ENCODE assay signal across 30 cellular contexts in the genomic region with DNA sequence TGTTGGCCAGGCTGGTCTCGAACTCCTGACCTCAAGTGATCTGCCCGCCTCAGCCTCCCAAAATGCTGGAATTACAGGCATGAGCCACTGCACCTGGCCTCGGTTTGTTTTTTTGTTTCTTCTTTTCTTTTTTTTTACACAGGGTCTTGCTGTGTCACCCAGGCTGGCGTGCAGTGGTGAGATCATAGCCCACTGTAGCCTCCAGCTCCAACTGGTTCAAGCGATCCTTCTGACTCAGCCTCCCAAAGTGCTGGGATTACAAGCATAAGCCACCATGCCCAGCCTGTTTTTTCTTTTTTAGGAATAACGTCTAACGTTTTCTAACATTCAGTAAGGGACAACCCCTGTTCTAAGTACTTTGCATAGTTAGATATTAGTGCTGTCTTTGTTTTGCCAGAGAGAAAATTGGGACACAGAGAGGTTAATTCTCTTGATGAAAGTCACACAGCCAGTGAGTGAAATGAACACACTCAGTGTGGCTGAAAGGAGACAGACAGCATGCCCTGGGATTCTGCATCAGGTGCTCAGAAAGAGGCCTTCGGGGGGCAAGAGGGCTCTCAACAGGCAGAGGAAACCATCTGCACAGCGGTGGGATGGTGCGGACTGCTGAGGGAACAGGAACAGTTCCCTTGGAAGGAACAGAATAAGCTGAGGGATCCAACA. TPM values are rescaled to one million over a fixed set of nuclear protein-coding genes. Genes with fewer than 3 reads are reported as not detected.
"Had no signal": no experiment of that assay in that cellular context is flagged by ENCODE, and none has a peak within 500 bp of the region (broad histone marks: within the 10 kb centered on the region; RNA-seq: fewer than 3 reads in every experiment).

No MANE protein-coding gene starts in this region.

- H3K4me3 Mint-ChIP-seq: activated CD4-positive, alpha-beta memory T cell treated with anti-CD3 and anti-CD28 coated beads, Interleukin-2, amount 10 ng/mL, durations not matched to agents 7 days and 5 days; activated CD4-positive, alpha-beta T cell treated with anti-CD3 and anti-CD28 coated beads, Interleukin-2, amount 10 ng/mL, durations not matched to agents 7 days and 5 days; activated naive CD8-positive, alpha-beta T cell treated with anti-CD3 and anti-CD28 coated beads, Interleukin-2, amount 10 ng/mL, durations not matched to agents 7 days and 5 days; activated T-cell treated with anti-CD3 and anti-CD28 coated beads, Interleukin-2, amount 50 U/mL, for 72 hours; T-helper 1 cell treated with Interleukin-12 subunit alpha and Interleukin-12 subunit beta and Interleukin-4 antibody, amounts not matched to agents 30 μg/mL and 1 μg/mL, for 36 hours; WTC11 had no signal

- H3K36me3 ChIP-seq: adrenal gland, breast epithelium, Peyer's patch had no signal

- H3K27ac ChIP-seq: adrenal gland, breast epithelium, Peyer's patch had no signal

- H3K9me3 ChIP-seq: adrenal gland, breast epithelium, MG63, Peyer's patch had no signal

- H3K27me3 ChIP-seq: adrenal gland, breast epithelium, MG63, Peyer's patch had no signal

- H3K27me3 Mint-ChIP-seq: activated CD4-positive, alpha-beta memory T cell treated with anti-CD3 and anti-CD28 coated beads, Interleukin-2, amount 10 ng/mL, durations not matched to agents 7 days and 5 days; activated CD4-positive, alpha-beta T cell treated with anti-CD3 and anti-CD28 coated beads, Interleukin-2, amount 10 ng/mL, durations not matched to agents 7 days and 5 days; activated naive CD8-positive, alpha-beta T cell treated with anti-CD3 and anti-CD28 coated beads, Interleukin-2, amount 10 ng/mL, durations not matched to agents 7 days and 5 days had no signal

- H3K27ac Mint-ChIP-seq: activated CD4-positive, alpha-beta memory T cell treated with anti-CD3 and anti-CD28 coated beads, Interleukin-2, amount 10 ng/mL, durations not matched to agents 7 days and 5 days; activated CD4-positive, alpha-beta T cell treated with anti-CD3 and anti-CD28 coated beads, Interleukin-2, amount 10 ng/mL, durations not matched to agents 7 days and 5 days; activated naive CD8-positive, alpha-beta T cell treated with anti-CD3 and anti-CD28 coated beads, Interleukin-2, amount 10 ng/mL, durations not matched to agents 7 days and 5 days; activated T-cell treated with anti-CD3 and anti-CD28 coated beads, Interleukin-2, amount 50 U/mL, for 72 hours; activated T-helper 2 cell treated with anti-CD3 and anti-CD28 coated beads, Interferon-gamma antibody, Interleukin-2, Interleukin-4, amounts not matched to agents 10 μg/mL and 5 μg/mL and 100 μg/mL, durations not matched to agents 14 hours and 24 hours and 36 hours; T-helper 1 cell treated with Interleukin-12 subunit alpha and Interleukin-12 subunit beta and Interleukin-4 antibody, amounts not matched to agents 30 μg/mL and 1 μg/mL, for 36 hours; WTC11 had no signal

- H3K4me3 ChIP-seq: adrenal gland, breast epithelium, MG63, Peyer's patch had no signal

- ATAC-seq: activated T-cell treated with anti-CD3 and anti-CD28 coated beads, Interleukin-2, amount 50 U/mL, for 72 hours; WTC11 had no signal

- DNase-seq: activated CD4-positive, alpha-beta memory T cell treated with anti-CD3 and anti-CD28 coated beads, Interleukin-2, amount 10 ng/mL, durations not matched to agents 7 days and 5 days; activated CD4-positive, alpha-beta T cell treated with anti-CD3 and anti-CD28 coated beads, Interleukin-2, amount 10 ng/mL, durations not matched to agents 7 days and 5 days; activated CD4-positive, CD25-positive, alpha-beta regulatory T cell treated with anti-CD3 and anti-CD28 coated beads, Interleukin-2, amount 50 U/mL, for 72 hours; activated gamma-delta T cell treated with Interleukin-2 at 50 U/mL for 16 hours; activated naive CD4-positive, alpha-beta T cell treated with anti-CD3 and anti-CD28 coated beads, Interleukin-2, amount 50 U/mL, for 16 hours; activated naive CD8-positive, alpha-beta T cell treated with anti-CD3 and anti-CD28 coated beads, Interleukin-2, amount 10 ng/mL, durations not matched to agents 7 days and 5 days; activated T-cell treated with anti-CD3 and anti-CD28 coated beads, Interleukin-2, amount 50 U/mL, for 72 hours; adrenal gland; anterior cingulate cortex; caudate nucleus; MG63; MV-4-11; NCI-H1092 treated with DMSO at 0.1 percent for 48 hours; NCI-H1417 treated with DMSO at 0.1 percent for 48 hours; NCI-H1694; NCI-H2029; NCI-H2107; NCI-H2171 treated with DMSO at 0.1 percent for 48 hours; NCI-H226; NCI-H510A; NCI-H526 treated with DMSO at 0.1 percent for 48 hours; NCI-H82; Peyer's patch; SHP77 had no signal

- H3K9me3 Mint-ChIP-seq: activated CD4-positive, alpha-beta memory T cell treated with anti-CD3 and anti-CD28 coated beads, Interleukin-2, amount 10 ng/mL, durations not matched to agents 7 days and 5 days; activated CD4-positive, alpha-beta T cell treated with anti-CD3 and anti-CD28 coated beads, Interleukin-2, amount 10 ng/mL, durations not matched to agents 7 days and 5 days; activated naive CD8-positive, alpha-beta T cell treated with anti-CD3 and anti-CD28 coated beads, Interleukin-2, amount 10 ng/mL, durations not matched to agents 7 days and 5 days; activated T-cell treated with anti-CD3 and anti-CD28 coated beads, Interleukin-2, amount 50 U/mL, for 72 hours; activated T-helper 2 cell treated with anti-CD3 and anti-CD28 coated beads, Interferon-gamma antibody, Interleukin-2, Interleukin-4, amounts not matched to agents 10 μg/mL and 5 μg/mL and 100 μg/mL, durations not matched to agents 14 hours and 24 hours and 36 hours; T-helper 1 cell treated with Interleukin-12 subunit alpha and Interleukin-12 subunit beta and Interleukin-4 antibody, amounts not matched to agents 30 μg/mL and 1 μg/mL, for 36 hours; WTC11 had no signal

RNA-seq across cellular contexts. Expression of a gene that starts 59.9 kb away (rescaled TPM):
- total RNA-seq: activated CD4-positive, alpha-beta memory T cell treated with anti-CD3 and anti-CD28 coated beads, Interleukin-2, amount 10 ng/mL, durations not matched to agents 7 days and 5 days; activated CD4-positive, alpha-beta T cell treated with anti-CD3 and anti-CD28 coated beads, Interleukin-2, amount 10 ng/mL, durations not matched to agents 7 days and 5 days; activated naive CD8-positive, alpha-beta T cell treated with anti-CD3 and anti-CD28 coated beads, Interleukin-2, amount 10 ng/mL, durations not matched to agents 7 days and 5 days; activated T-cell treated with anti-CD3 and anti-CD28 coated beads, Interleukin-2, amount 50 U/mL, for 72 hours; activated T-helper 2 cell treated with anti-CD3 and anti-CD28 coated beads, Interferon-gamma antibody, Interleukin-2, Interleukin-4, amounts not matched to agents 10 μg/mL and 5 μg/mL and 100 μg/mL, durations not matched to agents 14 hours and 24 hours and 36 hours; OCI-LY7; SK-MEL-5 had no signal
